ENCODE assay signal across 22 cellular contexts in the genomic region with DNA sequence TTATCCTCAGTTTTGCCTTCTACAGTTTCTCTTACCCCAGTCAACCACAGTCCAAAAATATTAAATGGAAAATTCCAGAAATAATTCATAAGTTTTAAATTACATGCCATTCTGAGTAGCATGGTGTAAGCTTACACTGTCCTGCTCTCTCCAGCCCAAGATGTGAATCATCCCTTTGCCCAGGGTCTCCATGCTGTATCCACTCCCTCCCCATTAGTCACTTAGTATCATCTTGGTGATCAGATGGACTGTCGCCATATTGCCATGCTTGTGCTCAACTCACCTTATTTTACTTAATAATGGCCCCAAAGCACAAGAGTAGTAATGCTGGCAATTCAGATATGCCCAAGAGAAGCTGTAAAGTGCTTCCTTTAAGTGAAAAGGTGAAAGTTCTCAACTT. TPM values are rescaled to one million over a fixed set of nuclear protein-coding genes. Genes with fewer than 3 reads are reported as not detected.
A peak's percentile ranks its signal among the peaks of the same experiment; 100 is the strongest.
DNase-seq lines count a peak whose midpoint lies in the region; ATAC-seq and TF ChIP-seq lines count a peak whose summit lies in the region.
"Had no signal": no experiment of that assay in that cellular context is flagged by ENCODE, and none has a peak within 500 bp of the region (broad histone marks: within the 10 kb centered on the region; RNA-seq: fewer than 3 reads in every experiment).

No MANE protein-coding gene starts in this region.

- peak; percentile 21 for DNase-seq in AG04449 (ENCODE audit: low read depth, low spot score)
- peak; percentile 66 for DNase-seq in IMR-90
- DNase-seq in amniotic epithelial cell (ENCODE audit: low read depth): peak; percentile 17
- peak; percentile 67 for DNase-seq in fibroblast of peridontal ligament (ENCODE audit: extremely low read depth)
- no peak for DNase-seq in NCI-H1930 (lab: John Stamatoyannopoulos, UW)
- DNase-seq in NCI-H82 treated with DMSO at 0.1 percent for 48 hours (lab: John Stamatoyannopoulos, UW; ENCODE audit: unreplicated experiment): no peak
- DNase-seq: activated CD4-positive, alpha-beta T cell treated with anti-CD3 and anti-CD28 coated beads, Interleukin-2, amount 50 U/mL, for 4 hours; activated gamma-delta T cell treated with Interleukin-2 at 50 U/mL for 16 hours; activated T-cell treated with anti-CD3 and anti-CD28 coated beads for 4 hours; gastrocnemius medialis; H9; left cardiac atrium; MV-4-11; NCI-H187 treated with DMSO at 0.1 percent for 48 hours; NCI-H446; posterior cingulate gyrus; stimulated activated CD4-positive, alpha-beta T cell treated with anti-CD3 and anti-CD28 coated beads, Interleukin-2, amount 100 ng/mL, for 48 hours; stomach had no signal

- H3K18ac ChIP-seq in IMR-90 (ENCODE audit: low read depth, low read length): no peak overlapping the region

- dilution Hi-C loops in IMR-90 (cut with HindIII; ENCODE audit: low sequenced_read_pairs, unreplicated experiment): no loop called here

- H3K4me3 ChIP-seq in AG04449 (ENCODE audit: low read depth, low read length): no peak overlapping the region
- no peak overlapping the region for H3K4me3 ChIP-seq in IMR-90 (ENCODE audit: insufficient read depth, low read depth, low read length)
- H3K4me3 ChIP-seq: BLaER1 treated with 17β-estradiol and CSF1 and Interleukin-3, amounts not matched to agents 10 nM and 100 nM; gastrocnemius medialis; skin epidermis; stomach had no signal

- TF ChIP-seq RAD21 in IMR-90 (IDR thresholded peaks at IDR 0.05; ENCODE audit: low read length): no peak

- H3K4ac ChIP-seq in IMR-90 (ENCODE audit: low read depth, low read length): no peak overlapping the region

- H3K4me2 ChIP-seq in IMR-90 (ENCODE audit: low read depth, low read length): no peak overlapping the region
- H3K4me2 ChIP-seq: BLaER1 treated with 17β-estradiol and CSF1 and Interleukin-3, amounts not matched to agents 10 nM and 100 nM had no signal

- H4K20me1 ChIP-seq in IMR-90 (ENCODE audit: insufficient read depth, low read length): no peaks in the 10 kb centered on the region
- H4K20me1 ChIP-seq: BLaER1 treated with 17β-estradiol and CSF1 and Interleukin-3, amounts not matched to agents 10 nM and 100 nM had no signal

- no peak overlapping the region for H4K8ac ChIP-seq in IMR-90 (ENCODE audit: low read depth in 2 of 2, low read length in 2 of 2)

- no peak overlapping the region for H2BK5ac ChIP-seq in IMR-90 (ENCODE audit: low read depth, low read length, poor library complexity, severe bottlenecking)

- intact Hi-C loops in IMR-90 (cut with micrococcal nuclease): no loop called here

- H3K27me3 ChIP-seq in IMR-90 (ENCODE audit: control insufficient read depth, insufficient read depth, low read length): no peaks in the 10 kb centered on the region
- H3K27me3 ChIP-seq: BLaER1 treated with 17β-estradiol and CSF1 and Interleukin-3, amounts not matched to agents 10 nM and 100 nM; gastrocnemius medialis; stomach had no signal

- H4K91ac ChIP-seq in IMR-90 (ENCODE audit: insufficient read depth, low read depth, low read length): no peak overlapping the region

- H3K79me1 ChIP-seq in IMR-90 (ENCODE audit: low read depth in 1 of 2, low read length in 2 of 2): no peaks in the 10 kb centered on the region

- H3K14ac ChIP-seq in IMR-90 (replicated peaks; ENCODE audit: low read depth, low read length): no peak overlapping the region

- BruUV-seq in IMR-90 (replicated peaks; lab: Mats Ljungman, UMichigan): no TSS peak

- no peak overlapping the region for H2BK20ac ChIP-seq in IMR-90 (ENCODE audit: low read depth, low read length)

- H2AFZ ChIP-seq in IMR-90 (replicated peaks; ENCODE audit: low read length, poor library complexity): no peak overlapping the region

- CTCF ChIA-PET in AG04449 (lab: Yijun Ruan, JAX) (interaction anchor here (0.6 to 2.9 kb wide), 5 partner anchors 439 to 1015 kb away, joined by 3 to 28 read pairs (median 6); no protein-coding TSS in a partner anchor), IMR-90 (lab: Yijun Ruan, JAX) (interaction anchor here (1.2 kb wide), 1 partner anchor 449 kb away, joined by 3 read pairs; no protein-coding TSS in a partner anchor)

- H3K9me3 ChIP-seq in IMR-90 (ENCODE audit: control insufficient read depth, insufficient read depth, low read length): no peaks in the 10 kb centered on the region
- H3K9me3 ChIP-seq: BLaER1 treated with 17β-estradiol and CSF1 and Interleukin-3, amounts not matched to agents 10 nM and 100 nM; gastrocnemius medialis; stomach had no signal

- TF ChIP-seq CTCF in AG04449 (IDR thresholded peaks at IDR 0.05; ENCODE audit: insufficient read depth, low read length, missing control alignments) (no peak), IMR-90 (conservative IDR thresholded peaks at IDR 0.05; ENCODE audit: low read depth, low read length) (no peak)

- no peaks in the 10 kb centered on the region for H3K9me1 ChIP-seq in IMR-90 (ENCODE audit: insufficient read depth, low read length)

- H2AK9ac ChIP-seq in IMR-90 (replicated peaks; ENCODE audit: low read depth, low read length, poor library complexity): no peak overlapping the region

- no peaks in the 10 kb centered on the region for H3K4me1 ChIP-seq in IMR-90 (ENCODE audit: control insufficient read depth, insufficient read depth, low read length)
- H3K4me1 ChIP-seq: gastrocnemius medialis had no signal

- no peak overlapping the region for H2BK15ac ChIP-seq in IMR-90 (ENCODE audit: low read depth, low read length)

- H3K23ac ChIP-seq in IMR-90 (ENCODE audit: low read depth, low read length): no peak overlapping the region

- no peak overlapping the region for H2AK5ac ChIP-seq in IMR-90 (ENCODE audit: low read depth, low read length)

- no peak overlapping the region for H3K27ac ChIP-seq in IMR-90 (ENCODE audit: insufficient read depth, low read length)
- H3K27ac ChIP-seq: BLaER1 treated with 17β-estradiol and CSF1 and Interleukin-3, amounts not matched to agents 10 nM and 100 nM; gastrocnemius medialis; skin epidermis; stomach had no signal

- ATAC-seq in IMR-90 (ENCODE audit: low read depth) (peak; percentile 84), HG03521 (IDR thresholded peaks at IDR 0.05; ENCODE audit: unreplicated experiment) (no peak), GM21515 (IDR thresholded peaks at IDR 0.05; ENCODE audit: unreplicated experiment) (no peak)
- ATAC-seq: gastrocnemius medialis, left cardiac atrium had no signal

- in situ Hi-C loops in IMR-90 (cut with MboI; ENCODE audit: low sequenced_read_pairs): loop anchor here (25.0 kb wide), 1 partner anchor 1013 kb away; no protein-coding TSS in a partner anchor

- no CpG with 5 or more reads among the region's 1 CpG for WGBS in IMR-90 (ENCODE audit: extremely low coverage in 2 of 2, insufficient read length in 1 of 2), 2 experiments

- H2BK120ac ChIP-seq in IMR-90 (ENCODE audit: low read depth, low read length): no peak overlapping the region

- H3K36me3 ChIP-seq in IMR-90 (ENCODE audit: control insufficient read depth, insufficient read depth, low read length): no peaks in the 10 kb centered on the region
- H3K36me3 ChIP-seq: BLaER1 treated with 17β-estradiol and CSF1 and Interleukin-3, amounts not matched to agents 10 nM and 100 nM; gastrocnemius medialis; stomach had no signal

- TF ChIP-seq POLR2A in IMR-90 (IDR thresholded peaks at IDR 0.05; ENCODE audit: low read depth, low read length): no peak

- no peak overlapping the region for H3K56ac ChIP-seq in IMR-90 (ENCODE audit: extremely low read depth, insufficient read depth, low read length)

- POLR2A ChIA-PET in AG04449 (lab: Yijun Ruan, JAX) (no interaction called here), IMR-90 (lab: Charles Lee; ENCODE audit: unreplicated experiment) (no interaction called here)

- H4K5ac ChIP-seq in IMR-90 (ENCODE audit: low read depth, low read length): no peak overlapping the region

- H3K9ac ChIP-seq in IMR-90 (ENCODE audit: low read depth, low read length): no peak overlapping the region
- H3K9ac ChIP-seq: BLaER1 treated with 17β-estradiol and CSF1 and Interleukin-3, amounts not matched to agents 10 nM and 100 nM had no signal

TF ChIP-seq in IMR-90, 13 proteins besides CTCF, POLR2A, EP300 and RAD21:
- TF ChIP-seq MAFK (IDR thresholded peaks at IDR 0.05; ENCODE audit: low read depth, low read length) (no peak), BHLHE40 (IDR thresholded peaks at IDR 0.05; ENCODE audit: low read depth, low read length) (no peak), MAZ (IDR thresholded peaks at IDR 0.05; ENCODE audit: borderline replicate concordance, low read depth, low read length) (no peak), RFX5 (IDR thresholded peaks at IDR 0.05; ENCODE audit: low read depth, low read length) (no peak)

RNA-seq across cellular contexts. Expression of a gene that starts 18.5 kb away (rescaled TPM):
- 30.6 and 44.6 TPM in 2 replicates for total RNA-seq in IMR-90 (2012; rRNA removed)
- polyA plus RNA-seq in IMR-90 (2012; rRNA removed): 6.6 and 8.8 TPM in 2 replicates
- 1.1 and 1.2 TPM in 2 replicates for polyA plus RNA-seq in IMR-90 (2012; cell fraction: cytosol; rRNA removed)
- polyA plus RNA-seq in IMR-90 (2012; cell fraction: nucleus; rRNA removed; ENCODE audit: low replicate concordance): 9.5 and 41.4 TPM in 2 replicates

Comparison
In these comparisons a context has a peak if more than half of its experiments do, and no peak if none do; other contexts are left out.
1. DNase-seq: peak in AG04449 (single experiment), IMR-90 (single experiment), amniotic epithelial cell (single experiment) and fibroblast of peridontal ligament (single experiment); none in NCI-H1930 (0 of 2) and NCI-H82 treated with DMSO at 0.1 percent for 48 hours (single experiment).